ENCODE assay signal across 1 cellular context in the genomic region with DNA sequence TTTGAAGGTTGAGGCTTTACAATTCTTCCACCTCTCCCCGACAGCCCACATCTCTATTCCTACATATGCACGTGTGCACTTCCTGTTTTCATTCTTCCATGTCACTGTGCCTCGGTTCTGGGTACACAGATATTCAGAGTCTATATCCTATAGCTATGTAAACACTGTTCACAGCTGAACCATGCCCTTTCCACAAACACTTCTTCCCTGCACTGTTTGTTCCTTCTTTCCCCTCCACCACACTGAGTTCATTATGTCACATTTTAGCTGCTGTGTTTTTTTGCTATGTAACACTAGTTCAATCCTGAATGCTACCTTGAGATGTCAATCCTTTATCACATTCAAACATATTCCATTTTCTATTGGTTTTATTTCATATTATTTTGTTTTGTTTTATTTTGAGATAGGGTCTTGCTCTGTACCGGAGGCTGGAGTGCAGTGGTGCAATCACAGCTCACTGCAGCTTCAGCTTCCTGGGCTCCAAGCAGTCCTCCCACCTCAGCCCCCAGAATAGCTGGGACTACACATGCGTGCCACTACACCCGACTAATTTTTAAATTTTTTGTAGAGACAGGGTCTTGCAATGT.
TF ChIP-seq lines count a peak whose summit lies in the region.

No MANE protein-coding gene starts in this region.

TF ChIP-seq in A549, 52 proteins besides CTCF, POLR2A, EP300 and RAD21 (continued from another document):
- TF ChIP-seq HDAC2 (IDR thresholded peaks at IDR 0.05): no peak
- no peak for TF ChIP-seq ATOH8 (CRISPR knock-in tag; IDR thresholded peaks at IDR 0.05; ENCODE audit: low read depth)
- TF ChIP-seq ZNF302 (CRISPR knock-in tag; IDR thresholded peaks at IDR 0.05): no peak
- no peak for TF ChIP-seq KDM1A (IDR thresholded peaks at IDR 0.05; ENCODE audit: low read depth)
- TF ChIP-seq CEBPB (IDR thresholded peaks at IDR 0.05): no peak
- no peak for TF ChIP-seq ZSCAN20 (CRISPR knock-in tag; IDR thresholded peaks at IDR 0.05)
